ENCODE assay signal across 1 cellular context in genomic region chr3:171966533-171967136, GRCh38.
TF ChIP-seq lines count a peak whose summit lies in the region.

No MANE protein-coding gene starts in this region.

TF ChIP-seq in endothelial cell of umbilical vein, 7 proteins besides CTCF, POLR2A, EP300 and RAD21 (continued from another document):
- no peak for TF ChIP-seq JUN (IDR thresholded peaks at IDR 0.05; ENCODE audit: borderline replicate concordance, insufficient read depth, insufficient read length, low read depth)
- no peak for TF ChIP-seq MYC (IDR thresholded peaks at IDR 0.05; ENCODE audit: low read depth, low read length)
- no peak for TF ChIP-seq POLR2AphosphoS5 (IDR thresholded peaks at IDR 0.05; ENCODE audit: insufficient read depth, low read depth, low read length)
- TF ChIP-seq FOS (IDR thresholded peaks at IDR 0.05; ENCODE audit: borderline replicate concordance, insufficient read depth, low read length), result no peak
- TF ChIP-seq EZH2 (IDR thresholded peaks at IDR 0.05; ENCODE audit: borderline replicate concordance, low read depth, low read length, severe bottlenecking), result no peak
